12 cellular contexts compared by ENCODE assay signal in the genomic region with DNA sequence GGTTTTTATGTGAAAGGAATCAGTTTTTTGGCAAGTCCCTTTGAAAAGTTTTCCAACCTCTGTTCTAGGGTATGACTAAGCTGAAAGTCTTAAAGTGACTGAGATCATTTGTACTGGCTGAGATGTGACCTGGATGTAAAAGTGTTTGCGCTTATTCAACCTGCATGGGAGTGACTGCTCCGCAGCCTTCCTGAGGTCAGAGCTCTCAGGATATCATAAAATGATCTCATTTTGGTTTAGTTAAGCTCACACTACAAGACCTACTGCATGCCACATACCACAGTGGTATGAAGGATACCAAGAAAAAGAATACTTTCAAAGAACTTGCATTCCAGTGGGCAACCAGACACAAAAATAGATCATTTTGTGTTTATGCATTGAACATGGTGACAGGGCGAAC. TPM values are rescaled to one million over a fixed set of nuclear protein-coding genes. Genes with fewer than 3 reads are reported as not detected.
DNase-seq lines count a peak whose midpoint lies in the region; ATAC-seq and TF ChIP-seq lines count a peak whose summit lies in the region.
"Had no signal": no experiment of that assay in that cellular context is flagged by ENCODE, and none has a peak within 500 bp of the region (broad histone marks: within the 10 kb centered on the region; RNA-seq: fewer than 3 reads in every experiment).

No MANE protein-coding gene starts in this region.

- H4K20me1 ChIP-seq in GM23248 (ENCODE audit: insufficient read depth), result no peaks in the 10 kb centered on the region

- no peak overlapping the region for H3K27ac ChIP-seq in GM23248
- peak overlapping the region; percentile 38 for H3K27ac ChIP-seq in SJCRH30
- peak overlapping the region; percentile 27 for H3K27ac ChIP-seq in epithelial cell of prostate
- H3K27ac ChIP-seq in rectal smooth muscle tissue (ENCODE audit: low read depth, low read length), result peak overlapping the region; percentile 56
- no peak overlapping the region for H3K27ac ChIP-seq in heart right ventricle
- no peak overlapping the region for H3K27ac ChIP-seq in stomach
- H3K27ac ChIP-seq: SK-N-MC, skin epidermis had no signal

- H3K36me3 ChIP-seq in GM23248 (ENCODE audit: low read depth), result no peaks in the 10 kb centered on the region
- H3K36me3 ChIP-seq in SJCRH30, result no peaks in the 10 kb centered on the region
- no peaks in the 10 kb centered on the region for H3K36me3 ChIP-seq in rectal smooth muscle tissue (ENCODE audit: control insufficient read depth, insufficient read depth, low read length)
- no peaks in the 10 kb centered on the region for H3K36me3 ChIP-seq in heart right ventricle
- no peaks in the 10 kb centered on the region for H3K36me3 ChIP-seq in stomach

- DNase-seq in GM23248 (peak; percentile 46), SJCRH30 (peak; percentile 29 to 41), epithelial cell of prostate (ENCODE audit: low read depth, low spot score) (no peak), heart right ventricle (no peak), SIG-M5 (lab: John Stamatoyannopoulos, UW) (no peak), stomach (no peak)
- DNase-seq: Calu3, NCI-H510A had no signal

- peaks cover 6% of the 10 kb centered on the region; the same call in 1 of the 2 replicates for H3K4me1 ChIP-seq in GM23248 (ENCODE audit: insufficient read depth)
- peaks cover 35% of the 10 kb centered on the region for H3K4me1 ChIP-seq in SJCRH30
- peaks cover 30% of the 10 kb centered on the region for H3K4me1 ChIP-seq in rectal smooth muscle tissue (ENCODE audit: control insufficient read depth, insufficient read depth, low read length)
- H3K4me1 ChIP-seq in heart right ventricle, result peaks cover 0 to 18% (median 0%) of the 10 kb centered on the region in 9 donors
- peaks cover 0 to 6% (median 2%) of the 10 kb centered on the region in 4 donors for H3K4me1 ChIP-seq in stomach

- TF ChIP-seq POLR2A in stomach (IDR thresholded peaks at IDR 0.05), result no peak

- H3K4me2 ChIP-seq in GM23248 (ENCODE audit: unreplicated experiment), result no peak overlapping the region

- ATAC-seq in GM19023 (IDR thresholded peaks at IDR 0.05; ENCODE audit: unreplicated experiment), result no peak
- ATAC-seq in heart right ventricle, result no peak

- TF ChIP-seq EP300 in stomach (IDR thresholded peaks at IDR 0.05), result no peak

- H3K9me2 ChIP-seq in GM23248 (ENCODE audit: insufficient read depth), result no peaks in the 10 kb centered on the region

- no peak overlapping the region for H3K4me3 ChIP-seq in GM23248
- no peak overlapping the region for H3K4me3 ChIP-seq in SJCRH30
- no peak overlapping the region for H3K4me3 ChIP-seq in rectal smooth muscle tissue (ENCODE audit: low read length)
- H3K4me3 ChIP-seq in heart right ventricle, result no peak overlapping the region
- H3K4me3 ChIP-seq in stomach, result no peak overlapping the region
- H3K4me3 ChIP-seq: SK-N-MC, skin epidermis had no signal

- H3K9ac ChIP-seq in GM23248, result no peak overlapping the region
- H3K9ac ChIP-seq in rectal smooth muscle tissue (ENCODE audit: low read length), result no peak overlapping the region

- intact Hi-C loops in heart right ventricle (cut with DNase I), result loop anchor here in 2 of 10 donors (5.0 kb wide), 1 partner anchor 151 kb away; no protein-coding TSS in a partner anchor
- intact Hi-C loops in stomach (cut with DNase I; ENCODE audit: low total_unique reads), result loop anchor here (5.0 kb wide), 1 partner anchor 151 kb away; no protein-coding TSS in a partner anchor

- in situ Hi-C loops in GM23248 (cut with MboI), result no loop called here

- H3K27me3 ChIP-seq in GM23248 (replicated peaks; ENCODE audit: insufficient read depth) (no peaks in the 10 kb centered on the region), SJCRH30 (no peaks in the 10 kb centered on the region), rectal smooth muscle tissue (ENCODE audit: control insufficient read depth, insufficient read depth, low read length) (no peaks in the 10 kb centered on the region), heart right ventricle (no peaks in the 10 kb centered on the region), stomach (no peaks in the 10 kb centered on the region)

- no peaks in the 10 kb centered on the region for H3K79me2 ChIP-seq in GM23248 (ENCODE audit: insufficient read depth)

- H2AFZ ChIP-seq in GM23248, result no peak overlapping the region

- 0 out of 2 replicates have a peak, but pooled peaks cover 7% of the 10 kb centered on the region for H3F3A ChIP-seq in GM23248 (ENCODE audit: insufficient read depth)

- WGBS in GM23248 (ENCODE audit: low coverage in 1 of 2, low lambda C conversion rate in 2 of 2, missing lambda C conversion rate in 2 of 2), 2 experiments, result 51 to 52% methylated on average over 3 of the region's 3 CpGs
- WGBS in heart right ventricle, 2 donors, result 81 to 90% methylated on average over 3 of the region's 3 CpGs
- WGBS in stomach, 5 donors, result 81 to 92% (median 86%) methylated on average over 3 of the region's 3 CpGs

- no peaks in the 10 kb centered on the region for H3K9me3 ChIP-seq in GM23248 (ENCODE audit: low read depth)
- H3K9me3 ChIP-seq in SJCRH30 (replicated peaks), result no peaks in the 10 kb centered on the region
- peaks cover 0 to 1% (median 0%) of the 10 kb centered on the region in 11 donors for H3K9me3 ChIP-seq in heart right ventricle
- no peaks in the 10 kb centered on the region for H3K9me3 ChIP-seq in stomach

- TF ChIP-seq CTCF in heart right ventricle (IDR thresholded peaks at IDR 0.05) (no peak), stomach (IDR thresholded peaks at IDR 0.05) (no peak)

RNA-seq across cellular contexts. Expression of a gene that starts 29.9 kb away (rescaled TPM):
- total RNA-seq in GM23248 (2014; rRNA removed; shearing (Covaris generic)), result 6.2 and 7.0 TPM in 2 replicates
- polyA plus RNA-seq in GM23248 (2016; fragmentation: Nextera tagmentation; extraction: Ambion mirVana) (9.4 and 9.9 TPM in 2 replicates), heart right ventricle (1 to 10 TPM; 6.0 to 7.7 TPM), stomach (1 to 10 TPM; 6.7 to 7.6 (median 7.1) TPM)
- total RNA-seq in SJCRH30 (2014; rRNA removed; shearing (Covaris generic)), result 14.1 and 15.9 TPM in 2 replicates
- total RNA-seq in heart right ventricle (10 to 100 TPM in 3 of 10 donors, 1 to 10 TPM in 7; 7.5 to 12.8 (median 9.2) TPM), stomach (10 to 100 TPM in 3 of 5 donors, 1 to 10 TPM in 2; 5.4 to 43.8 (median 13.0) TPM)

Comparison
In these comparisons a context has a peak if more than half of its experiments do, and no peak if none do; other contexts are left out.
1. DNase-seq: peak in GM23248 (single experiment) and SJCRH30 (2 of 2); none in epithelial cell of prostate (single experiment), heart right ventricle (0 of 2), SIG-M5 (single experiment) and stomach (single experiment).
2. H3K27ac ChIP-seq: peak in SJCRH30 (single experiment), epithelial cell of prostate (single experiment) and rectal smooth muscle tissue (single experiment); none in GM23248 (single experiment), heart right ventricle (0 of 10) and stomach (0 of 5).